ENCODE assay signal across 17 cellular contexts in genomic region chr9:90449213-90449925, GRCh38.
"Had no signal": no experiment of that assay in that cellular context is flagged by ENCODE, and none has a peak within 500 bp of the region (broad histone marks: within the 10 kb centered on the region; RNA-seq: fewer than 3 reads in every experiment).

No MANE protein-coding gene starts in this region.

- H3K9me3 ChIP-seq: pancreas, thoracic aorta had no signal

- DNase-seq: activated B cell treated with CpG ODN at 0.5 μM for 24 hours; activated CD4-positive, alpha-beta T cell treated with anti-CD3 and anti-CD28 coated beads for 48 hours; activated CD8-positive, alpha-beta memory T cell treated with anti-CD3 and anti-CD28 coated beads, Interleukin-2, amount 50 U/mL, for 4 hours; activated CD8-positive, alpha-beta T cell treated with anti-CD3 and anti-CD28 coated beads, Interleukin-2, amount 10 ng/mL, durations not matched to agents 7 days and 5 days; activated gamma-delta T cell treated with Interleukin-2 at 50 U/mL for 16 hours; activated naive CD8-positive, alpha-beta T cell treated with anti-CD3 and anti-CD28 coated beads for 36 hours; activated T-cell treated with anti-CD3 and anti-CD28 coated beads, Interleukin-2, amount 50 U/mL, for 72 hours; dermis blood vessel endothelial cell; effector memory CD8-positive, alpha-beta T cell; foreskin melanocyte; heart right ventricle; mammary epithelial cell; naive B cell; pancreas; stimulated activated CD4-positive, alpha-beta T cell treated with anti-CD3 and anti-CD28 coated beads, Interleukin-12 subunit alpha, Interleukin-12 subunit beta, amount 100 ng/mL, for 4 hours; stimulated activated CD4-positive, alpha-beta T cell treated with anti-CD3 and anti-CD28 coated beads, Interleukin-2, amount 100 ng/mL, for 24 hours had no signal

- H3K27me3 ChIP-seq: pancreas had no signal

- H3K36me3 ChIP-seq: heart right ventricle, pancreas, thoracic aorta had no signal

- H3K4me3 ChIP-seq: heart right ventricle, pancreas, thoracic aorta had no signal

- H3K4me1 ChIP-seq: heart right ventricle, pancreas had no signal

- H3K27ac ChIP-seq: heart right ventricle, pancreas, thoracic aorta had no signal
